23 cellular contexts compared by ENCODE assay signal in genomic region chr20:23820493-23820892, GRCh38. TPM values are rescaled to one million over a fixed set of nuclear protein-coding genes. Genes with fewer than 3 reads are reported as not detected.
"Had no signal": no experiment of that assay in that cellular context is flagged by ENCODE, and none has a peak within 500 bp of the region (broad histone marks: within the 10 kb centered on the region; RNA-seq: fewer than 3 reads in every experiment).

No MANE protein-coding gene starts in this region.

- H3K36me3 ChIP-seq: adrenal gland, cardiac muscle cell, left lung, neural progenitor cell, prostate gland, right atrium auricular region, tibial artery had no signal

- H3K9ac ChIP-seq: neural progenitor cell had no signal

- H3K27me3 ChIP-seq: adrenal gland, cardiac muscle cell, left lung, neural progenitor cell, right atrium auricular region, tibial artery had no signal

- ATAC-seq: left lung; naive thymus-derived CD4-positive, alpha-beta T cell; stimulated activated naive CD8-positive, alpha-beta T cell treated with anti-CD3 and anti-CD28 coated beads, Interleukin-15, Interleukin-2, amounts not matched to agents 100 U/mL and 50 U/mL, for 24 hours had no signal

- H3K4me3 ChIP-seq: adrenal gland, cardiac muscle cell, left lung, neural progenitor cell, prostate gland, right atrium auricular region, skin epidermis, tibial artery had no signal

- H3K4me2 ChIP-seq: neural progenitor cell had no signal

- DNase-seq: activated gamma-delta T cell; adrenal gland; hippocampal formation; left lung; naive thymus-derived CD4-positive, alpha-beta T cell; stimulated activated naive CD8-positive, alpha-beta T cell treated with anti-CD3 and anti-CD28 coated beads, Interleukin-15, Interleukin-2, amounts not matched to agents 100 U/mL and 50 U/mL, for 24 hours; substantia nigra; T1000; tibial artery had no signal

- H3K4me1 ChIP-seq: adrenal gland, left lung, prostate gland, right atrium auricular region, tibial artery had no signal

- H2AFZ ChIP-seq: neural progenitor cell had no signal

- H3K27ac ChIP-seq: adrenal gland, cardiac muscle cell, epithelial cell of prostate, left lung, neural progenitor cell, prostate gland, right atrium auricular region, skin epidermis, tibial artery had no signal

- H3K9me3 ChIP-seq: adrenal gland, left lung, prostate gland, right atrium auricular region, tibial artery had no signal

RNA-seq across cellular contexts. Expression of gene CST2, which starts 6.0 kb away (rescaled TPM):
- total RNA-seq: activated CD8-positive, alpha-beta memory T cell treated with anti-CD3 and anti-CD28 coated beads for 36 hours; cardiac muscle cell; chondrocyte; dermis microvascular lymphatic vessel endothelial cell; glomerular endothelial cell; mucosa of gallbladder; naive thymus-derived CD4-positive, alpha-beta T cell; osteoblast; prostate gland; right atrium auricular region; urinary bladder had no signal
- polyA plus RNA-seq: cardiac muscle cell; keratinocyte; naive thymus-derived CD4-positive, alpha-beta T cell; urinary bladder had no signal

RNA-seq across cellular contexts. Expression of gene CST5, which starts 59.1 kb away (rescaled TPM):
- total RNA-seq: activated CD8-positive, alpha-beta memory T cell treated with anti-CD3 and anti-CD28 coated beads for 36 hours; cardiac muscle cell; chondrocyte; dermis microvascular lymphatic vessel endothelial cell; glomerular endothelial cell; mucosa of gallbladder; naive thymus-derived CD4-positive, alpha-beta T cell; osteoblast; prostate gland; right atrium auricular region; urinary bladder had no signal
- polyA plus RNA-seq: keratinocyte; naive thymus-derived CD4-positive, alpha-beta T cell; urinary bladder had no signal
